Comparison of ENCODE assay signal across 18 cellular contexts in genomic region chr1:204468766-204469302, GRCh38. TPM values are rescaled to one million over a fixed set of nuclear protein-coding genes. Genes with fewer than 3 reads are reported as not detected.
DNase-seq lines count a peak whose midpoint lies in the region; ATAC-seq and TF ChIP-seq lines count a peak whose summit lies in the region.
"Had no signal": no experiment of that assay in that cellular context is flagged by ENCODE, and none has a peak within 500 bp of the region (broad histone marks: within the 10 kb centered on the region; RNA-seq: fewer than 3 reads in every experiment).

No MANE protein-coding gene starts in this region.

- DNase-seq in heart left ventricle (no peak), left ventricle myocardium superior (no peak), chondrocyte (ENCODE audit: low spot score) (peak; percentile 80), neuronal stem cell (ENCODE audit: low spot score) (no peak), upper lobe of left lung (no peak), vagina (ENCODE audit: extremely low spot score in 2 of 2) (no peak)
- no peak for DNase-seq in activated T-cell treated with anti-CD3 and anti-CD28 coated beads, Interleukin-2, amount 50 U/mL, for 1 hour
- DNase-seq: DMS153, EL, Karpas-422, MM.1S, NCI-H1105, NCI-H2029 treated with DMSO at 0.1 percent for 48 hours, NCI-H510A treated with DMSO at 0.1 percent for 48 hours, SJCRH30 had no signal

- TF ChIP-seq POLR2A in heart left ventricle (IDR thresholded peaks at IDR 0.05) (no peak), upper lobe of left lung (IDR thresholded peaks at IDR 0.05) (no peak), vagina (IDR thresholded peaks at IDR 0.05) (no peak)

- H3K4me1 ChIP-seq in heart left ventricle (peaks cover 24 to 78% (median 56%) of the 10 kb centered on the region in 12 donors), neuronal stem cell (ENCODE audit: control insufficient read depth in 2 of 2, insufficient read depth in 1 of 2, low read depth in 1 of 2, low read length in 2 of 2) (peaks cover 0 to 7% of the 10 kb centered on the region in 2 donors), upper lobe of left lung (peaks cover 36 to 42% (median 40%) of the 10 kb centered on the region in 4 donors), vagina (peaks cover 28% of the 10 kb centered on the region)

- H2AK5ac ChIP-seq in neuronal stem cell (ENCODE audit: low read depth, low read length), result peak overlapping the region; percentile 34

- H3K9me3 Mint-ChIP-seq in chondrocyte (ENCODE audit: low read depth), result no peaks in the 10 kb centered on the region

- H2BK5ac ChIP-seq in neuronal stem cell (ENCODE audit: low read length), result no peak overlapping the region

- H3K23ac ChIP-seq in neuronal stem cell (ENCODE audit: low read depth, low read length, poor library complexity), result no peak overlapping the region

- peaks cover 4% of the 10 kb centered on the region for H3K79me1 ChIP-seq in neuronal stem cell (ENCODE audit: low read depth, low read length)

- intact Hi-C loops in heart left ventricle (cut with DNase I), result loop anchor here in 1 of 10 donors (2.0 kb wide), 1 partner anchor 16 kb away; no protein-coding TSS in a partner anchor
- intact Hi-C loops in left ventricle myocardium superior (cut with micrococcal nuclease), result no loop called here
- intact Hi-C loops in vagina (cut with DNase I), result no loop called here

- no peak overlapping the region for H2AFZ ChIP-seq in neuronal stem cell (ENCODE audit: low read length)

- H3K27me3 ChIP-seq in heart left ventricle (no peaks in the 10 kb centered on the region), neuronal stem cell (ENCODE audit: control insufficient read depth in 3 of 3, insufficient read depth in 3 of 3, low read depth in 1 of 3, low read length in 3 of 3) (no peaks in the 10 kb centered on the region), upper lobe of left lung (no peaks in the 10 kb centered on the region), vagina (no peaks in the 10 kb centered on the region)
- H3K27me3 ChIP-seq: SJCRH30 had no signal

- H2BK15ac ChIP-seq in neuronal stem cell (ENCODE audit: low read length), result no peak overlapping the region

- no peaks in the 10 kb centered on the region for H3K27me3 Mint-ChIP-seq in chondrocyte (ENCODE audit: low read depth)

- no peak overlapping the region for H3K27ac Mint-ChIP-seq in chondrocyte (ENCODE audit: unreplicated experiment)

- TF ChIP-seq CTCF in heart left ventricle (IDR thresholded peaks at IDR 0.05) (no peak), chondrocyte (IDR thresholded peaks at IDR 0.05) (no peak), upper lobe of left lung (IDR thresholded peaks at IDR 0.05) (no peak), vagina (IDR thresholded peaks at IDR 0.05) (no peak)

- no peak overlapping the region for H2BK120ac ChIP-seq in neuronal stem cell (ENCODE audit: low read depth, low read length)

- peak overlapping the region; percentile 8 for H3K18ac ChIP-seq in neuronal stem cell (ENCODE audit: low read length)

- H3K4me1 Mint-ChIP-seq in chondrocyte (ENCODE audit: low read depth), result peaks cover 35% of the 10 kb centered on the region

- no peak overlapping the region for H3K4me2 ChIP-seq in neuronal stem cell (ENCODE audit: insufficient read depth, low read length, poor library complexity, severe bottlenecking)

- H3K36me3 ChIP-seq in heart left ventricle (peaks cover 0 to 21% (median 0%) of the 10 kb centered on the region in 9 donors), neuronal stem cell (replicated peaks in 1 of 2; ENCODE audit: control insufficient read depth in 2 of 2, insufficient read depth in 2 of 2, low read length in 2 of 2) (peaks cover 18 to 68% of the 10 kb centered on the region in 2 donors), upper lobe of left lung (peaks cover 0 to 10% (median 5%) of the 10 kb centered on the region in 4 donors), vagina (peaks cover 0 to 2% of the 10 kb centered on the region in 2 donors)
- H3K36me3 ChIP-seq: SJCRH30 had no signal

- peaks cover 15% of the 10 kb centered on the region for H3K36me3 Mint-ChIP-seq in chondrocyte (ENCODE audit: low read depth)

- H2BK12ac ChIP-seq in neuronal stem cell (ENCODE audit: low read length), result no peak overlapping the region

- H3K4me3 ChIP-seq in heart left ventricle, result no peak overlapping the region
- H3K4me3 ChIP-seq in neuronal stem cell (ENCODE audit: low read length in 2 of 2), result no peak overlapping the region
- H3K4me3 ChIP-seq in upper lobe of left lung, result no peak overlapping the region
- H3K4me3 ChIP-seq in vagina, result no peak overlapping the region
- H3K4me3 ChIP-seq: SJCRH30 had no signal

- no peak overlapping the region for H3K4me3 Mint-ChIP-seq in chondrocyte (ENCODE audit: unreplicated experiment)

- H3K27ac ChIP-seq in heart left ventricle (peak overlapping the region in 10 of 12 donors; percentile 3 to 99 (median 79)), neuronal stem cell (replicated peaks; ENCODE audit: low read length) (no peak overlapping the region), upper lobe of left lung (peak overlapping the region; percentile 15 to 65 (median 41)), vagina (no peak overlapping the region)
- H3K27ac ChIP-seq: 22Rv1, C4-2B, SJCRH30 had no signal

- no peak for TF ChIP-seq EP300 in upper lobe of left lung (IDR thresholded peaks at IDR 0.05)

- H4K8ac ChIP-seq in neuronal stem cell (ENCODE audit: low read depth, low read length), result no peak overlapping the region

- H4K91ac ChIP-seq in neuronal stem cell (ENCODE audit: low read depth, low read length, poor library complexity), result no peak overlapping the region

- no peak overlapping the region for H3K14ac ChIP-seq in neuronal stem cell (ENCODE audit: low read length)

- H3K9ac ChIP-seq in neuronal stem cell (ENCODE audit: low read depth, low read length, poor library complexity), result no peak overlapping the region

- WGBS in heart left ventricle, 4 donors, result 77 to 88% (median 83%) methylated on average over 17 to 18 of the region's 18 CpGs
- no CpG with 5 or more reads among the region's 18 CpGs for WGBS in neuronal stem cell (ENCODE audit: extremely low coverage in 2 of 2, insufficient read length in 2 of 2, insufficient replicate concordance in 1 of 2), 2 donors
- WGBS in upper lobe of left lung, 2 donors, result 87 to 89% methylated on average over 18 of the region's 18 CpGs

- ATAC-seq in heart left ventricle, result no peak
- ATAC-seq in left ventricle myocardium superior, result no peak
- ATAC-seq in upper lobe of left lung (ENCODE audit: low FRiP score in 2 of 2), result no peak
- ATAC-seq in GM18868 (IDR thresholded peaks at IDR 0.05; ENCODE audit: unreplicated experiment), result no peak

- H3K9me3 ChIP-seq in heart left ventricle (no peaks in the 10 kb centered on the region), neuronal stem cell (replicated peaks in 1 of 2; ENCODE audit: control insufficient read depth in 2 of 2, insufficient read depth in 1 of 2, low read depth in 1 of 2, low read length in 2 of 2) (peaks cover 0 to 3% of the 10 kb centered on the region in 2 donors), upper lobe of left lung (no peaks in the 10 kb centered on the region), vagina (no peaks in the 10 kb centered on the region)
- H3K9me3 ChIP-seq: SJCRH30 had no signal

- no peak overlapping the region for H3K4ac ChIP-seq in neuronal stem cell (ENCODE audit: low read length)

RNA-seq across cellular contexts. Expression of gene PIK3C2B, which starts 25.8 kb away (rescaled TPM):
- total RNA-seq in heart left ventricle (10 to 100 TPM; 12.9 to 42.5 (median 19.8) TPM), left ventricle myocardium superior (23.6 TPM), chondrocyte (19.5 to 22.4 TPM (median 19.6 TPM) in 3 replicates), upper lobe of left lung (10 to 100 TPM; 14.1 to 84.9 (median 39.9) TPM), vagina (52.1 TPM)
- polyA plus RNA-seq in heart left ventricle, result 10 to 100 TPM in 1 of 2 donors, 1 to 10 TPM in 1; 9.2 to 11.9 TPM
- polyA plus RNA-seq in neuronal stem cell (2013, experiment 1 of 2), result 15.3 TPM
- polyA plus RNA-seq in neuronal stem cell (2013, experiment 2 of 2), result 16.6 TPM

RNA-seq across cellular contexts. Expression of gene MDM4, which starts 47.4 kb away (rescaled TPM):
- total RNA-seq in heart left ventricle (10 to 100 TPM in 8 of 9 donors, 1 to 10 TPM in 1; 8.9 to 48.7 (median 33.0) TPM), left ventricle myocardium superior (30.1 TPM), chondrocyte (35.3 to 51.1 TPM (median 39.1 TPM) in 3 replicates), upper lobe of left lung (100 to 1,000 TPM in 2 of 6 donors, 10 to 100 TPM in 4; 40.0 to 167 (median 69.2) TPM), vagina (90.1 TPM)
- polyA plus RNA-seq in heart left ventricle, result 10 to 100 TPM in 1 of 2 donors, 1 to 10 TPM in 1; 5.7 to 15.0 TPM
- polyA plus RNA-seq in neuronal stem cell (2013, experiment 1 of 2), result 18.0 TPM
- polyA plus RNA-seq in neuronal stem cell (2013, experiment 2 of 2), result 21.9 TPM

RNA-seq across cellular contexts. Expression of gene PPP1R15B, which starts 57.2 kb away (rescaled TPM):
- total RNA-seq in heart left ventricle (10 to 100 TPM; 15.8 to 29.8 (median 25.9) TPM), left ventricle myocardium superior (20.8 TPM), chondrocyte (29.7 to 41.0 TPM (median 40.9 TPM) in 3 replicates), upper lobe of left lung (10 to 100 TPM; 30.4 to 67.8 (median 44.2) TPM), vagina (42.0 TPM)
- 10 to 100 TPM in 1 of 2 donors, 1 to 10 TPM in 1; 8.1 to 27.9 TPM for polyA plus RNA-seq in heart left ventricle
- polyA plus RNA-seq in neuronal stem cell (2013, experiment 1 of 2), result 18.4 TPM
- polyA plus RNA-seq in neuronal stem cell (2013, experiment 2 of 2), result 19.2 TPM

Comparison
In these comparisons a context has a peak if more than half of its experiments do, and no peak if none do; other contexts are left out.
1. H3K27ac ChIP-seq: peak in heart left ventricle (10 of 12) and upper lobe of left lung (4 of 4); none in neuronal stem cell (single experiment) and vagina (single experiment).